35 cellular contexts compared by ENCODE assay signal in genomic region chr3:110506890-110507289, GRCh38.
"Had no signal": no experiment of that assay in that cellular context is flagged by ENCODE, and none has a peak within 500 bp of the region (broad histone marks: within the 10 kb centered on the region; RNA-seq: fewer than 3 reads in every experiment).

No MANE protein-coding gene starts in this region.

- DNase-seq: Karpas-422, Kasumi-1, MG63, MM.1S, MV-4-11, NCI-H1048, NCI-H1092, NCI-H1092 treated with DMSO at 0.1 percent for 48 hours, NCI-H1105, NCI-H1105 treated with DMSO at 0.1 percent for 48 hours, NCI-H1417, NCI-H1417 treated with DMSO at 0.1 percent for 48 hours, NCI-H1436, NCI-H1436 treated with DMSO at 0.1 percent for 48 hours, NCI-H146, NCI-H1694, NCI-H1694 treated with DMSO at 0.1 percent for 48 hours, NCI-H187, NCI-H187 treated with DMSO at 0.1 percent for 48 hours, NCI-H1930, NCI-H2029, NCI-H2029 treated with DMSO at 0.1 percent for 48 hours, NCI-H2081, NCI-H2081 treated with DMSO at 0.1 percent for 48 hours, NCI-H2107, NCI-H2171, NCI-H2171 treated with DMSO at 0.1 percent for 48 hours, NCI-H2227 treated with DMSO at 0.1 percent for 48 hours, NCI-H226, NCI-H345, NCI-H446, NCI-H446 treated with DMSO at 0.1 percent for 48 hours, NCI-H510A, NCI-H510A treated with DMSO at 0.1 percent for 48 hours, NCI-H524 had no signal

- H3K27me3 ChIP-seq: MG63 had no signal

- H3K4me3 ChIP-seq: MG63 had no signal

- H3K36me3 ChIP-seq: MG63 had no signal

- H3K9me3 ChIP-seq: MG63 had no signal
